ENCODE assay signal across 29 cellular contexts in the genomic region with DNA sequence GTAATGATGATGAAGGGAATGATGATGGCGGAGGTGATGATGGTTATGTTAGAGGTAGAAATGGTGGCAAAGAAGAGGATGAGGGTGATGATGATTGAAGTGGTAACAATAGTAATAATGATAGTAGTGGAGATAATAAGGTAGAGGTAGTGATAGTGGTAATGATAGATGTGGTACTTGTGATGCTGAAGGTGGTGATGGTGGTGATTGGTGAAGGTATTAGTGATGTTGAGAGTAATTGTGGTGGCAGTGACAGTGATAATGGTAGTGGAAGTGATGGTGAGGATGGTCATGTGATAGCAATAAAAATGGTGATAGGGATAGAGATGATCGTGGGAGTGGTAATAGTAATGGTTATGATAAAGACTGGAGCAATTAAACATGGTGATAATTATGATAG.
"Had no signal": no experiment of that assay in that cellular context is flagged by ENCODE, and none has a peak within 500 bp of the region (broad histone marks: within the 10 kb centered on the region; RNA-seq: fewer than 3 reads in every experiment).

No MANE protein-coding gene starts in this region.

- H3K4me3 Mint-ChIP-seq: mesothelial cell of epicardium; naive B cell; natural killer cell treated with Interleukin-12 subunit alpha and Interleukin-12 subunit beta and Interleukin-15 and Interleukin-18, amount 100 ng/mL, for 72 hours; neural crest cell; stimulated activated naive B cell treated with anti-CD40 and anti-IgM and Interleukin-4, amounts not matched to agents 10 μg/mL and 1 μg/mL and 100 μg/mL, for 72 hours; type B pancreatic cell had no signal

- FAIRE-seq: endothelial cell of umbilical vein, kidney had no signal

- H3K79me2 ChIP-seq: hepatocyte had no signal

- H3K27me3 Mint-ChIP-seq: type B pancreatic cell had no signal

- H3K36me3 ChIP-seq: esophagus muscularis mucosa, gastroesophageal sphincter, heart left ventricle, neutrophil, prostate gland, sigmoid colon, stomach, tibial artery had no signal

- H3K27ac Mint-ChIP-seq: mesothelial cell of epicardium; naive B cell; natural killer cell treated with Interleukin-12 subunit alpha and Interleukin-12 subunit beta and Interleukin-15 and Interleukin-18, amount 100 ng/mL, for 72 hours; stimulated activated naive B cell treated with anti-CD40 and anti-IgM and Interleukin-4, amounts not matched to agents 10 μg/mL and 1 μg/mL and 100 μg/mL, for 72 hours; type B pancreatic cell had no signal

- H3K9me3 ChIP-seq: esophagus muscularis mucosa, gastroesophageal sphincter, heart left ventricle, mucosa of descending colon, neutrophil, prostate gland, sigmoid colon, stomach, testis, tibial artery had no signal

- H3K4me1 ChIP-seq: gastroesophageal sphincter, prostate gland, testis had no signal

- H3K27me3 ChIP-seq: esophagus muscularis mucosa, foreskin keratinocyte, gastroesophageal sphincter, hepatocyte, neutrophil, sigmoid colon, stomach, testis, tibial artery had no signal

- H3K9me3 Mint-ChIP-seq: natural killer cell treated with Interleukin-12 subunit alpha and Interleukin-12 subunit beta and Interleukin-15 and Interleukin-18, amount 100 ng/mL, for 72 hours; stimulated activated naive B cell treated with anti-CD40 and anti-IgM and Interleukin-4, amounts not matched to agents 10 μg/mL and 1 μg/mL and 100 μg/mL, for 72 hours; type B pancreatic cell had no signal

- H3K36me3 Mint-ChIP-seq: mesothelial cell of epicardium; naive B cell; natural killer cell treated with Interleukin-12 subunit alpha and Interleukin-12 subunit beta and Interleukin-15 and Interleukin-18, amount 100 ng/mL, for 72 hours; stimulated activated naive B cell treated with anti-CD40 and anti-IgM and Interleukin-4, amounts not matched to agents 10 μg/mL and 1 μg/mL and 100 μg/mL, for 72 hours; type B pancreatic cell had no signal

- H3K4me2 ChIP-seq: hepatocyte had no signal

- H3K27ac ChIP-seq: esophagus muscularis mucosa, gastroesophageal sphincter, hepatocyte, neutrophil, prostate gland, sigmoid colon, stomach, testis, tibial artery had no signal

- ATAC-seq: gastroesophageal sphincter; heart left ventricle; left lobe of liver; mucosa of descending colon; natural killer cell treated with Interleukin-12 subunit alpha and Interleukin-12 subunit beta and Interleukin-15 and Interleukin-18, amount 100 ng/mL, for 72 hours; right cardiac atrium; stimulated activated naive B cell treated with anti-CD40 and anti-IgM and Interleukin-4, amounts not matched to agents 10 μg/mL and 1 μg/mL and 100 μg/mL, for 72 hours had no signal

- H2AFZ ChIP-seq: hepatocyte had no signal

- DNase-seq: dermis blood vessel endothelial cell; effector memory CD4-positive, alpha-beta T cell; foreskin keratinocyte; heart left ventricle; kidney; mesenchymal stem cell; mucosa of descending colon; naive B cell; right cardiac atrium; stimulated activated CD4-positive, alpha-beta T cell treated with anti-CD3 and anti-CD28 coated beads, Interleukin-2, amount 100 ng/mL, for 24 hours; stimulated activated CD4-positive, alpha-beta T cell treated with anti-CD3 and anti-CD28 coated beads, Interleukin-4, amount 100 ng/mL, for 4 hours; stimulated activated naive B cell treated with anti-CD40 and anti-IgM and Interleukin-4, amounts not matched to agents 10 μg/mL and 1 μg/mL and 100 μg/mL, for 72 hours; substantia nigra; testis; tibial artery had no signal

- H3K4me3 ChIP-seq: coronary artery, esophagus muscularis mucosa, gastroesophageal sphincter, heart left ventricle, hepatocyte, mucosa of descending colon, prostate gland, sigmoid colon, stomach, testis, tibial artery had no signal
